Comparison of ENCODE assay signal across 8 cellular contexts in the genomic region with DNA sequence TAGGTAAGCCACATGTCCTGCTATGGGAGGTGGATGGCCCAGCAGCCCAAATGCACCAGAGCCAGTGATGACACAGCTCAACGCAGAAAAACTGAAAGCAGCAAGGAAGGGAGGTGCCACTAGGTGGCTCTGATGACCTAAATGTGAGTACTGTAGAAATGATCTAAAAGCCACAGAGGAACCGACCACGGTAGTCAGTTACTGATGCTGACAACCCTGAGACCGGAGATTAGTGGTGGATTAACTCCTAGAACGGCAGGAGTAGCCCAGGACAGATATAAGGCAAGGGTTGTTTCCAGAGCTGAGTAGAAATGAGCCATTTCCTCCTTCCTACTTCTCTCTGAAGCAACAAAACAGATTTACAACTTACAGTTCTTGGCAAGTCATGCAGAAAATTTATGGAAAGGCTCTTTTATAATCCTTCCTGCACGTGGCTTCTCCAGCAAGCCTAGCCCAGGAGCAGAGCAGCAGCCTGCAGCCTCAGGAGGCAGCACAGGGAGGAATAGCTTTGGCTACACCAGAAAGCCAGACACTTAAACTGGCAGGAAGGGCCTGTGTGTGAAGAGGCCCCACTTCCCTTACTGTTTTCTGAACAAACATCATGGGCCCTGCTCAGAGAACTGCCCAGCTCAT. TPM values are rescaled to one million over a fixed set of nuclear protein-coding genes. Genes with fewer than 3 reads are reported as not detected.
DNase-seq lines count a peak whose midpoint lies in the region; ATAC-seq and TF ChIP-seq lines count a peak whose summit lies in the region.

No MANE protein-coding gene starts in this region.

- H3K36me3 Mint-ChIP-seq in activated B cell treated with CpG ODN at 0.5 μM for 24 hours (ENCODE audit: low read depth) = peaks cover 70% of the 10 kb centered on the region

- POLR2A ChIA-PET in activated B cell treated with CpG ODN at 0.5 μM for 24 hours (lab: Charles Lee) = interaction anchor here (0.7 to 1.8 kb wide), 5 partner anchors 10 to 541 kb away, joined by 3 to 22 read pairs (median 5); partner anchors contain the start of gene USP3

- CTCF ChIA-PET in activated B cell treated with CpG ODN at 0.5 μM for 24 hours (lab: Charles Lee) = interaction anchor here (0.6 to 4.0 kb wide), 18 partner anchors 9 to 543 kb away, joined by 3 to 19 read pairs (median 4); no protein-coding TSS in a partner anchor

- intact Hi-C loops in activated B cell treated with CpG ODN at 0.5 μM for 24 hours (cut with micrococcal nuclease) = loop anchor here (1.0 to 5.0 kb wide), 4 partner anchors 9 to 456 kb away; no protein-coding TSS in a partner anchor
- intact Hi-C loops in left colon (cut with DNase I, micrococcal nuclease) = no loop called here

- H3K9me3 Mint-ChIP-seq in activated B cell treated with CpG ODN at 0.5 μM for 24 hours = no peaks in the 10 kb centered on the region

- peak; percentile 55 for ATAC-seq in HG03060 (IDR thresholded peaks at IDR 0.05; ENCODE audit: low read depth, unreplicated experiment)
- peak; percentile 91 for ATAC-seq in activated B cell treated with CpG ODN at 0.5 μM for 24 hours (ENCODE audit: low read depth)
- ATAC-seq in left colon = peak; percentile 84
- no peak for ATAC-seq in GM19328 (IDR thresholded peaks at IDR 0.05; ENCODE audit: unreplicated experiment)

- DNase-seq in GM12865 (ENCODE audit: low read depth) (peak; percentile 87), NCI-H226 (peak; percentile 54), activated B cell treated with CpG ODN at 0.5 μM for 24 hours (no peak), cerebellar nuclear complex (lab: John Stamatoyannopoulos, UW) (peak; percentile 51 to 78), left colon (peak; percentile 73 to 77)
- DNase-seq in stimulated activated CD4-positive, alpha-beta T cell treated with anti-CD3 and anti-CD28 coated beads, Interleukin-1b, Interleukin-23, amount 100 ng/mL, for 24 hours (ENCODE audit: low read depth in 4 of 4, low spot score in 1 of 4) = peak; percentile 16 to 66 (median 44)

- peak overlapping the region; percentile 88 for H3K27ac Mint-ChIP-seq in activated B cell treated with CpG ODN at 0.5 μM for 24 hours

- peaks cover 26% of the 10 kb centered on the region for H3K4me1 Mint-ChIP-seq in activated B cell treated with CpG ODN at 0.5 μM for 24 hours

- H3K4me3 ChIP-seq in GM12865 (ENCODE audit: low read depth, low read length) = no peak overlapping the region

- no peaks in the 10 kb centered on the region for H3K27me3 Mint-ChIP-seq in activated B cell treated with CpG ODN at 0.5 μM for 24 hours

- peak; percentile 79 for TF ChIP-seq CTCF in GM12865 (IDR thresholded peaks at IDR 0.05; ENCODE audit: insufficient read depth, low read depth, low read length, missing control alignments)
- TF ChIP-seq CTCF in activated B cell treated with CpG ODN at 0.5 μM for 24 hours (IDR thresholded peaks at IDR 0.05) = no peak

- H3K4me3 Mint-ChIP-seq in activated B cell treated with CpG ODN at 0.5 μM for 24 hours = peak overlapping the region; percentile 21

RNA-seq across cellular contexts. Expression of gene FBXL22, which starts 13.1 kb away (rescaled TPM):
- total RNA-seq in activated B cell treated with CpG ODN at 0.5 μM for 24 hours = 0.64 and 1.2 TPM in 2 replicates
- total RNA-seq in left colon = 1 to 10 TPM; 2.5 to 5.4 TPM
